ENCODE assay signal across 8 cellular contexts in the genomic region with DNA sequence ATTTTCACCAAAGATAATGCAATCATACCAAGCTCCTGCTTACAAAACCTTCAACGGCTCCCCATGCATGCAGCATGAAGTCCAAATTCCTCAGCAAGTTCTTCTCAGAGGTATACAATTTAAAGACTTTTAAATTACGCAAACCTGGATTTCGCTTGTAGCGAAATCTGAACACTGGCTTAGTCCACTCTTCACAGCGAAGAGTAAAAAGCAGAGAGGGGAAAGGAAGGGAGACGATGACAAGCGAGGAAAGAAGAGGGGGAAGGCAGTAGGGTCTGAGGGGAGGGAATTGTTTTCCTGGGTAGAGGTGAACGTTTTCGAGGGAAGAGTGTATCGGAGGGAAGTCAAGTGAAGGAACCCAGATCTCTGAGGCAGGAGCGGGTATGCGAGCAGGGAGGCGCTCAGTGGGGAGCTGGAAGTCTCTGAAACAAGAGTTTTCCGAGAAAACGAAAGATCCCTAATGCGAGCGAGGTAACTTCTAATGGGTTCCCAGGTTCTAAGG. TPM values are rescaled to one million over a fixed set of nuclear protein-coding genes. Genes with fewer than 3 reads are reported as not detected.
DNase-seq lines count a peak whose midpoint lies in the region; ATAC-seq and TF ChIP-seq lines count a peak whose summit lies in the region.

No MANE protein-coding gene starts in this region.

- H3K27ac ChIP-seq in ACC112 (ENCODE audit: low read depth, low read length) (no peak overlapping the region), cingulate gyrus (ENCODE audit: low read depth, low read length) (peak overlapping the region; percentile 88), lower lobe of right lung (peak overlapping the region; percentile 74)

- H3K36me3 ChIP-seq in ACC112 (ENCODE audit: insufficient read depth, low read length): no peaks in the 10 kb centered on the region
- no peaks in the 10 kb centered on the region for H3K36me3 ChIP-seq in lower lobe of right lung

- no peak for TF ChIP-seq CTCF in lower lobe of right lung (IDR thresholded peaks at IDR 0.05)

- H3K4me3 Mint-ChIP-seq in activated T-helper 17 cell treated with anti-CD3 and anti-CD28 coated beads, Interleukin-2, amount 50 U/mL, for 72 hours: no peak overlapping the region
- H3K4me3 Mint-ChIP-seq in stimulated activated memory B cell treated with anti-CD40 and anti-IgM and Interleukin-4, amounts not matched to agents 10 μg/mL and 1 μg/mL and 100 μg/mL, for 72 hours: no peak overlapping the region

- H3K36me3 Mint-ChIP-seq in activated T-helper 17 cell treated with anti-CD3 and anti-CD28 coated beads, Interleukin-2, amount 50 U/mL, for 72 hours (ENCODE audit: low read depth): no peaks in the 10 kb centered on the region
- peaks cover 5% of the 10 kb centered on the region for H3K36me3 Mint-ChIP-seq in stimulated activated memory B cell treated with anti-CD40 and anti-IgM and Interleukin-4, amounts not matched to agents 10 μg/mL and 1 μg/mL and 100 μg/mL, for 72 hours

- H3K4me3 ChIP-seq in ACC112 (ENCODE audit: low read depth, low read length) (peak overlapping the region; percentile 81), lower lobe of right lung (peak overlapping the region; percentile 86)

- H3K27me3 Mint-ChIP-seq in activated T-helper 17 cell treated with anti-CD3 and anti-CD28 coated beads, Interleukin-2, amount 50 U/mL, for 72 hours: no peaks in the 10 kb centered on the region
- no peaks in the 10 kb centered on the region for H3K27me3 Mint-ChIP-seq in stimulated activated memory B cell treated with anti-CD40 and anti-IgM and Interleukin-4, amounts not matched to agents 10 μg/mL and 1 μg/mL and 100 μg/mL, for 72 hours

- H3K79me2 ChIP-seq in ACC112 (ENCODE audit: control insufficient read depth, insufficient read depth, low read length, unreplicated experiment): no peaks in the 10 kb centered on the region

- H3K4me1 ChIP-seq in ACC112 (ENCODE audit: control insufficient read depth, insufficient read depth, low read length, unreplicated experiment) (no peaks in the 10 kb centered on the region), lower lobe of right lung (peaks cover 16% of the 10 kb centered on the region)

- no peaks in the 10 kb centered on the region for H3K27me3 ChIP-seq in ACC112 (ENCODE audit: insufficient read depth, low read length)
- no peaks in the 10 kb centered on the region for H3K27me3 ChIP-seq in lower lobe of right lung (ENCODE audit: low read depth)

- no peaks in the 10 kb centered on the region for H3K9me3 Mint-ChIP-seq in activated T-helper 17 cell treated with anti-CD3 and anti-CD28 coated beads, Interleukin-2, amount 50 U/mL, for 72 hours
- no peaks in the 10 kb centered on the region for H3K9me3 Mint-ChIP-seq in stimulated activated memory B cell treated with anti-CD40 and anti-IgM and Interleukin-4, amounts not matched to agents 10 μg/mL and 1 μg/mL and 100 μg/mL, for 72 hours

- intact Hi-C loops in lower lobe of right lung (cut with DNase I): loop anchor here (10.0 kb wide), 1 partner anchor 135 kb away; no protein-coding TSS in a partner anchor

- no peaks in the 10 kb centered on the region for H3K9me3 ChIP-seq in lower lobe of right lung

- H3K4me1 Mint-ChIP-seq in activated T-helper 17 cell treated with anti-CD3 and anti-CD28 coated beads, Interleukin-2, amount 50 U/mL, for 72 hours: peaks cover 12% of the 10 kb centered on the region
- peaks cover 7% of the 10 kb centered on the region for H3K4me1 Mint-ChIP-seq in stimulated activated memory B cell treated with anti-CD40 and anti-IgM and Interleukin-4, amounts not matched to agents 10 μg/mL and 1 μg/mL and 100 μg/mL, for 72 hours

- ATAC-seq in lower lobe of right lung: peak in 1 of 2 donors; percentile 5
- no peak for ATAC-seq in activated T-helper 17 cell treated with anti-CD3 and anti-CD28 coated beads, Interleukin-2, amount 50 U/mL, for 72 hours (replicated peaks)
- ATAC-seq in HG03457 (IDR thresholded peaks at IDR 0.05; ENCODE audit: unreplicated experiment): no peak
- ATAC-seq in stimulated activated memory B cell treated with anti-CD40 and anti-IgM and Interleukin-4, amounts not matched to agents 10 μg/mL and 1 μg/mL and 100 μg/mL, for 72 hours: no peak

- no peak overlapping the region for H3K27ac Mint-ChIP-seq in activated T-helper 17 cell treated with anti-CD3 and anti-CD28 coated beads, Interleukin-2, amount 50 U/mL, for 72 hours
- no peak overlapping the region for H3K27ac Mint-ChIP-seq in stimulated activated memory B cell treated with anti-CD40 and anti-IgM and Interleukin-4, amounts not matched to agents 10 μg/mL and 1 μg/mL and 100 μg/mL, for 72 hours

- peak overlapping the region; percentile 82 for H2AFZ ChIP-seq in ACC112 (ENCODE audit: low read length, unreplicated experiment)

- DNase-seq in KG1 (lab: John Stamatoyannopoulos, UW): peak; percentile 24
- DNase-seq in lower lobe of right lung: no peak
- no peak for DNase-seq in NCI-H1092 (lab: John Stamatoyannopoulos, UW)

RNA-seq across cellular contexts. Expression of a gene that starts 0.8 kb away (rescaled TPM):
- total RNA-seq in lower lobe of right lung: 8.2 TPM
- 1 to 10 TPM; 2.7 to 8.9 TPM for total RNA-seq in activated T-helper 17 cell treated with anti-CD3 and anti-CD28 coated beads, Interleukin-2, amount 50 U/mL, for 72 hours

RNA-seq across cellular contexts. Expression of a gene that starts 9.7 kb away (rescaled TPM):
- total RNA-seq in lower lobe of right lung: 0.77 TPM
- total RNA-seq in activated T-helper 17 cell treated with anti-CD3 and anti-CD28 coated beads, Interleukin-2, amount 50 U/mL, for 72 hours: 1 to 10 TPM; 3.4 TPM

RNA-seq across cellular contexts. Expression of a gene that starts 9.9 kb away (rescaled TPM):
- 5.9 TPM for total RNA-seq in lower lobe of right lung
- total RNA-seq in activated T-helper 17 cell treated with anti-CD3 and anti-CD28 coated beads, Interleukin-2, amount 50 U/mL, for 72 hours: 1 to 10 TPM; 3.7 to 4.9 TPM

RNA-seq across cellular contexts. Expression of a gene that starts 31.5 kb away (rescaled TPM):
- 417 TPM for total RNA-seq in lower lobe of right lung
- 100 to 1,000 TPM; 344 to 571 TPM for total RNA-seq in activated T-helper 17 cell treated with anti-CD3 and anti-CD28 coated beads, Interleukin-2, amount 50 U/mL, for 72 hours
